31 cellular contexts compared by ENCODE assay signal in the genomic region with DNA sequence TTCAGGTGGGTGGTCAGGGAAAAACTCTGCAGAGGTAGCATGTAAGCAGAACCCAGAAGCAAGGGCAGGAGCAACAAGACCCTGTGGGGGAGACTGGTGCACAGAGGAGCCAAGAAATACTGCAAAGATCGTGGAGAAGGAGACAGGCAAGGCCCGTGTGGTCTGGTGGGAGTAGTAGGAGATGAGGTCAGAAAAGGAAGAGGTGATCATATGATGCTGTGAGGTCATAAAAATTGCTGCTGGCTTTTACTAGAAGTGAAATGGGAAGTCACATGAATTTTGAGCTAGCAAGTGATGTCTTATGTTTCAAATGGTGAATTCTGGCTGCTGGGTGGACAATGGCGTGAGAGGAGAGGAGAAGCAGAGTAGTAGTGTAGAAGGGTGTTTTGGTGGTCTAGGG.
"Had no signal": no experiment of that assay in that cellular context is flagged by ENCODE, and none has a peak within 500 bp of the region (broad histone marks: within the 10 kb centered on the region; RNA-seq: fewer than 3 reads in every experiment).

No MANE protein-coding gene starts in this region.

- H3K27ac ChIP-seq: left lung, lower lobe of right lung, neural progenitor cell, neutrophil, pancreas, prostate gland, sigmoid colon, spleen, suprapubic skin, thoracic aorta, tibial artery, upper lobe of right lung had no signal

- H3K36me3 Mint-ChIP-seq: immature natural killer cell; mesothelial cell of epicardium; naive B cell; natural killer cell; neural progenitor cell; stimulated activated effector memory CD8-positive, alpha-beta T cell treated with anti-CD3 and anti-CD28 coated beads, Interleukin-12 subunit alpha, Interleukin-12 subunit beta, amount 100 ng/mL, for 72 hours had no signal

- H3K27ac Mint-ChIP-seq: mesothelial cell of epicardium; naive B cell; natural killer cell; nephron progenitor cell; neural progenitor cell; stimulated activated effector memory CD8-positive, alpha-beta T cell treated with anti-CD3 and anti-CD28 coated beads, Interleukin-12 subunit alpha, Interleukin-12 subunit beta, amount 100 ng/mL, for 72 hours; stimulated activated naive CD8-positive, alpha-beta T cell treated with anti-CD3 and anti-CD28 coated beads, Interleukin-15, Interleukin-2, amounts not matched to agents 100 ng/mL and 50 ng/mL, for 24 hours had no signal

- DNase-seq: hypothalamus; immature natural killer cell; kidney; left colon; left lung; lower lobe of right lung; mammary epithelial cell; naive B cell; natural killer cell; nephron progenitor cell; occipital lobe; pancreas; posterior cingulate gyrus; retina; right cardiac atrium; sigmoid colon; small intestine; spleen; stimulated activated CD4-positive, alpha-beta T cell treated with anti-CD3 and anti-CD28 coated beads, Interleukin-4, amount 100 ng/mL, for 24 hours; stimulated activated naive CD4-positive, alpha-beta T cell; tibial artery; trophoblast cell; upper lobe of right lung had no signal

- H3K9me3 ChIP-seq: left lung, lower lobe of right lung, neutrophil, pancreas, prostate gland, sigmoid colon, spleen, suprapubic skin, thoracic aorta, tibial artery, upper lobe of right lung had no signal

- H3K4me3 ChIP-seq: left lung, lower lobe of right lung, neural progenitor cell, pancreas, prostate gland, sigmoid colon, spleen, suprapubic skin, thoracic aorta, tibial artery, upper lobe of right lung had no signal

- H3K9me3 Mint-ChIP-seq: immature natural killer cell; mesothelial cell of epicardium; natural killer cell; nephron progenitor cell; neural progenitor cell; stimulated activated effector memory CD8-positive, alpha-beta T cell treated with anti-CD3 and anti-CD28 coated beads, Interleukin-12 subunit alpha, Interleukin-12 subunit beta, amount 100 ng/mL, for 72 hours; stimulated activated naive CD8-positive, alpha-beta T cell treated with anti-CD3 and anti-CD28 coated beads, Interleukin-15, Interleukin-2, amounts not matched to agents 100 ng/mL and 50 ng/mL, for 24 hours had no signal

- H3K4me3 Mint-ChIP-seq: immature natural killer cell; mesothelial cell of epicardium; naive B cell; natural killer cell; nephron progenitor cell; neural progenitor cell; stimulated activated effector memory CD8-positive, alpha-beta T cell treated with anti-CD3 and anti-CD28 coated beads, Interleukin-12 subunit alpha, Interleukin-12 subunit beta, amount 100 ng/mL, for 72 hours; stimulated activated naive CD8-positive, alpha-beta T cell treated with anti-CD3 and anti-CD28 coated beads, Interleukin-15, Interleukin-2, amounts not matched to agents 100 ng/mL and 50 ng/mL, for 24 hours had no signal

- H3K4me1 Mint-ChIP-seq: immature natural killer cell; naive B cell; natural killer cell; stimulated activated effector memory CD8-positive, alpha-beta T cell treated with anti-CD3 and anti-CD28 coated beads, Interleukin-12 subunit alpha, Interleukin-12 subunit beta, amount 100 ng/mL, for 72 hours had no signal

- H3K36me3 ChIP-seq: left lung, lower lobe of right lung, neural progenitor cell, neutrophil, pancreas, prostate gland, sigmoid colon, spleen, suprapubic skin, thoracic aorta, tibial artery, upper lobe of right lung had no signal

- H3K4me1 ChIP-seq: left lung, lower lobe of right lung, neural progenitor cell, pancreas, prostate gland, suprapubic skin, upper lobe of right lung had no signal
